28 cellular contexts compared by ENCODE assay signal in the genomic region with DNA sequence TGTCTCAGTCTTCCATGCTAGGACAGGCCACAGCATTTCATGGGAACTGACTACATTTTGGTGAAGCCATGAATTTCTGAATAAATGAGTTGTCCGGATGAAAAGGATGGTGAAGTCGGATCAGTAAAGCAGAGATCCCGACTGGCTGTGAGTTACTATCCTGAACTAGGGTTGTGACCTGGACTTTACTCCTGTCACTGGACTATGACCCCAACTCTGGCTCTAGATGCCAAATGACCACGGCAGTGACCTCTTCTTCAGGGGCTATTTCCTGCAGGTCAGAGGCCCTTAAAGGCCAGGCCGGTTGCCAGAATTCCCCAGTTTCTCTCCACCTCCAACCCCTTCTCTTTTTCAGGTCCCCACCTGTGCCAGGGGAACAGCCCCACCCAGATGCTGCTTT. TPM values are rescaled to one million over a fixed set of nuclear protein-coding genes. Genes with fewer than 3 reads are reported as not detected.
A peak's percentile ranks its signal among the peaks of the same experiment; 100 is the strongest.
DNase-seq lines count a peak whose midpoint lies in the region; ATAC-seq and FAIRE-seq lines count a peak whose summit lies in the region.
"Had no signal": no experiment of that assay in that cellular context is flagged by ENCODE, and none has a peak within 500 bp of the region (broad histone marks: within the 10 kb centered on the region; RNA-seq: fewer than 3 reads in every experiment).

No MANE protein-coding gene starts in this region.

- H3K4me1 Mint-ChIP-seq in stimulated activated naive CD8-positive, alpha-beta T cell treated with anti-CD3 and anti-CD28 coated beads, Interleukin-15, Interleukin-2, amounts not matched to agents 100 ng/mL and 50 ng/mL, for 24 hours (ENCODE audit: low read depth) = peaks cover 45% of the 10 kb centered on the region
- peaks cover 75% of the 10 kb centered on the region for H3K4me1 Mint-ChIP-seq in stimulated activated naive CD8-positive, alpha-beta T cell treated with anti-CD3 and anti-CD28 coated beads, Interleukin-15, amount 100 ng/mL, for 72 hours

- H3K4me3 Mint-ChIP-seq in stimulated activated naive CD8-positive, alpha-beta T cell treated with anti-CD3 and anti-CD28 coated beads, Interleukin-15, Interleukin-2, amounts not matched to agents 100 ng/mL and 50 ng/mL, for 24 hours = no peak overlapping the region
- H3K4me3 Mint-ChIP-seq in stimulated activated naive CD8-positive, alpha-beta T cell treated with anti-CD3 and anti-CD28 coated beads, Interleukin-15, amount 100 ng/mL, for 72 hours = no peak overlapping the region
- H3K4me3 Mint-ChIP-seq: IgD-negative memory B cell had no signal

- H3K27me3 ChIP-seq in small intestine (ENCODE audit: control insufficient read depth in 2 of 2, insufficient read depth in 2 of 2, low read length in 2 of 2) = no peaks in the 10 kb centered on the region
- H3K27me3 ChIP-seq: SJSA1 had no signal

- no peak for FAIRE-seq in small intestine (lab: Jason Lieb, UNC)
- FAIRE-seq: GM18507 had no signal

- H3K9me3 Mint-ChIP-seq in stimulated activated naive CD8-positive, alpha-beta T cell treated with anti-CD3 and anti-CD28 coated beads, Interleukin-15, Interleukin-2, amounts not matched to agents 100 ng/mL and 50 ng/mL, for 24 hours = no peaks in the 10 kb centered on the region
- H3K9me3 Mint-ChIP-seq in stimulated activated naive CD8-positive, alpha-beta T cell treated with anti-CD3 and anti-CD28 coated beads, Interleukin-15, amount 100 ng/mL, for 72 hours = no peaks in the 10 kb centered on the region
- H3K9me3 Mint-ChIP-seq: IgD-negative memory B cell had no signal

- no peaks in the 10 kb centered on the region for H3K4me1 ChIP-seq in small intestine (ENCODE audit: control insufficient read depth in 2 of 2, insufficient read depth in 1 of 2, low read depth in 1 of 2, low read length in 1 of 2)

- DNase-seq in stimulated activated naive CD8-positive, alpha-beta T cell treated with anti-CD3 and anti-CD28 coated beads, Interleukin-15, amount 100 ng/mL, for 72 hours = no peak
- DNase-seq in left lobe of liver (ENCODE audit: low spot score) (no peak), small intestine (peak; percentile 17), NCI-H1092 treated with DMSO at 0.1 percent for 48 hours (lab: John Stamatoyannopoulos, UW) (no peak), NCI-H2107 treated with DMSO at 0.1 percent for 48 hours (lab: John Stamatoyannopoulos, UW; ENCODE audit: unreplicated experiment) (no peak)
- DNase-seq: Calu3, DMS153, DND-41, GOT3, HCEC 1CT, MM.1S, NCI-H1048, NCI-H1417 treated with DMSO at 0.1 percent for 48 hours, NCI-H1694 treated with DMSO at 0.1 percent for 48 hours, NCI-H2081, NCI-H2171, NCI-H226, NCI-H510A, NCI-H69, Right ventricle myocardium superior, RPMI8226 had no signal

- H3K27me3 Mint-ChIP-seq in stimulated activated naive CD8-positive, alpha-beta T cell treated with anti-CD3 and anti-CD28 coated beads, Interleukin-15, Interleukin-2, amounts not matched to agents 100 ng/mL and 50 ng/mL, for 24 hours = no peaks in the 10 kb centered on the region
- H3K27me3 Mint-ChIP-seq in stimulated activated naive CD8-positive, alpha-beta T cell treated with anti-CD3 and anti-CD28 coated beads, Interleukin-15, amount 100 ng/mL, for 72 hours = no peaks in the 10 kb centered on the region
- H3K27me3 Mint-ChIP-seq: IgD-negative memory B cell had no signal

- H3K4me3 ChIP-seq in small intestine (ENCODE audit: low read depth in 1 of 2, low read length in 2 of 2) = no peak overlapping the region
- H3K4me3 ChIP-seq: SJSA1 had no signal

- H3K36me3 ChIP-seq in small intestine (ENCODE audit: control insufficient read depth in 2 of 2, insufficient read depth in 2 of 2, low read length in 2 of 2) = no peaks in the 10 kb centered on the region
- H3K36me3 ChIP-seq: SJSA1 had no signal

- no peaks in the 10 kb centered on the region for H3K9me3 ChIP-seq in small intestine (ENCODE audit: control insufficient read depth, low read depth)
- H3K9me3 ChIP-seq: SJSA1 had no signal

- H3K36me3 Mint-ChIP-seq in stimulated activated naive CD8-positive, alpha-beta T cell treated with anti-CD3 and anti-CD28 coated beads, Interleukin-15, Interleukin-2, amounts not matched to agents 100 ng/mL and 50 ng/mL, for 24 hours (ENCODE audit: low read depth) = no peaks in the 10 kb centered on the region
- H3K36me3 Mint-ChIP-seq: IgD-negative memory B cell had no signal

- H3K27ac Mint-ChIP-seq in stimulated activated naive CD8-positive, alpha-beta T cell treated with anti-CD3 and anti-CD28 coated beads, Interleukin-15, Interleukin-2, amounts not matched to agents 100 ng/mL and 50 ng/mL, for 24 hours = peak overlapping the region; percentile 7
- no peak overlapping the region for H3K27ac Mint-ChIP-seq in stimulated activated naive CD8-positive, alpha-beta T cell treated with anti-CD3 and anti-CD28 coated beads, Interleukin-15, amount 100 ng/mL, for 72 hours
- H3K27ac Mint-ChIP-seq: IgD-negative memory B cell had no signal

- 66 to 80% (median 78%) methylated on average over 5 of the region's 5 CpGs for WGBS in small intestine, 3 donors

- no peak for ATAC-seq in stimulated activated naive CD8-positive, alpha-beta T cell treated with anti-CD3 and anti-CD28 coated beads, Interleukin-15, amount 100 ng/mL, for 72 hours
- ATAC-seq in left lobe of liver = peak; percentile 74
- ATAC-seq in GM21381 (IDR thresholded peaks at IDR 0.05; ENCODE audit: unreplicated experiment) = no peak

- no peak overlapping the region for H3K27ac ChIP-seq in small intestine (ENCODE audit: low read depth in 1 of 2, low read length in 1 of 2)
- H3K27ac ChIP-seq: KMS-11, SJSA1 had no signal

RNA-seq across cellular contexts. Expression of gene NECTIN4, which starts 1.7 kb away (rescaled TPM):
- not detected for total RNA-seq in left lobe of liver
- polyA plus RNA-seq in small intestine = 1 to 10 TPM in 1 of 3 donors, under 1 TPM in 1, not detected in 1; 0.22 to 1.0 TPM
- total RNA-seq: Right ventricle myocardium superior had no signal
- polyA plus RNA-seq: BJ, IgD-negative memory B cell had no signal

RNA-seq across cellular contexts. Expression of gene KLHDC9, which starts 7.1 kb away (rescaled TPM):
- 6.2 TPM for total RNA-seq in left lobe of liver
- polyA plus RNA-seq in small intestine = 1 to 10 TPM; 1.8 to 3.8 (median 2.2) TPM
- total RNA-seq: SJSA1 had no signal

RNA-seq across cellular contexts. Expression of gene ARHGAP30, which starts 21.4 kb away (rescaled TPM):
- 4.0 TPM for total RNA-seq in left lobe of liver
- 1 to 10 TPM; 2.2 to 5.8 (median 5.4) TPM for polyA plus RNA-seq in small intestine
- total RNA-seq: SJSA1 had no signal
- polyA plus RNA-seq: BJ had no signal

RNA-seq across cellular contexts. Expression of gene PFDN2, which starts 26.7 kb away (rescaled TPM):
- 22.0 TPM for total RNA-seq in left lobe of liver
- polyA plus RNA-seq in small intestine = 100 to 1,000 TPM in 2 of 3 donors, 10 to 100 TPM in 1; 95.1 to 130 (median 116) TPM

RNA-seq across cellular contexts. Expression of gene NIT1, which starts 26.8 kb away (rescaled TPM):
- 70.3 TPM for total RNA-seq in left lobe of liver
- polyA plus RNA-seq in small intestine = 100 to 1,000 TPM in 1 of 3 donors, 10 to 100 TPM in 2; 51.3 to 131 (median 74.6) TPM
